Comparison of ENCODE assay signal across 8 cellular contexts in the genomic region with DNA sequence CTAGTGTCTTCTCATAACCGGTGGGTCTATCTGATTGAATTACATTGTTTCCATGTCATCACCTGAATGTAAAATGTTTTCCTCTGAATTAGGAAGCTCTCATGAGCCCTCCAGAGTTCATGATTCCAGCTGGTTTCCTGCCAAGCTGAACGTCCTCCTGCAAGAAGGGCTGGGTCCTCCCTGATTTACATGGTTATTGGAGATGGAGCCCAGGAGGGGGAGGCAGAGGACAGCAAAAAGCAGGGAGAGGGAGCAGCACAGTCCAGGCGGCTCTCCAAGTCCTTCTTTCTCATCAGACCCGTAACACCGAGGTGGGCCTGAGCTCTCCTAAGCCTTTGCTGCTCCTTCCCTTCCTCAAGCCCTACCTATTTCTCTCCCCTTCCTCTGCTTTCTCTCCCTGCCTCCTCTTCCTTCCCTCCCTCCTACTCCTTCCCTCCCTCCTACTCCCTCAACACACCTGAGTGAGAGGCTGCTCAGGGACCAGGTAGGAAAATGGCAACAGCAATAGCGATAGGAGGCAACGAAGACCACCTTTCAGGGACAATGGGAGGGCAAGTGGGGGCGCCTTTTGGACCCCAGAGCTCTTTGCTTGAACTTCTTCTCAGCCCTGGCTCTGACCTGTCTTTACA.
DNase-seq lines count a peak whose midpoint lies in the region; ATAC-seq and TF ChIP-seq lines count a peak whose summit lies in the region.

No MANE protein-coding gene starts in this region.

- peaks cover 2% of the 10 kb centered on the region; the same call in 1 of the 3 replicates for H3K9me3 Mint-ChIP-seq in GM23338

- no peaks in the 10 kb centered on the region for H3F3A ChIP-seq in GM23338 (replicated peaks; ENCODE audit: low read depth)

- TF ChIP-seq CTCF in GM23338 (conservative IDR thresholded peaks at IDR 0.05; ENCODE audit: low read depth in 2 of 2) = peak; percentile 74 to 95

- H4K20me1 ChIP-seq in GM23338 (replicated peaks; ENCODE audit: insufficient read depth) = no peaks in the 10 kb centered on the region; the same call in 1 of the 2 replicates

- peaks cover 12% of the 10 kb centered on the region for H3K27me3 Mint-ChIP-seq in GM23338 (ENCODE audit: insufficient read depth, low read depth, poor library complexity)

- intact Hi-C loops in aorta (cut with DNase I) = no loop called here

- H3K9me2 ChIP-seq in GM23338 (ENCODE audit: insufficient read depth) = no peaks in the 10 kb centered on the region

- no peak overlapping the region for H3K27ac ChIP-seq in GM23338 (ENCODE audit: low read depth)
- no peak overlapping the region for H3K27ac ChIP-seq in caudate nucleus (ENCODE audit: low read depth, low read length)
- no peak overlapping the region for H3K27ac ChIP-seq in aorta (ENCODE audit: low read depth in 1 of 2, low read length in 2 of 2)

- H3K36me3 Mint-ChIP-seq in GM23338 (ENCODE audit: low read depth) = no peaks in the 10 kb centered on the region

- ATAC-seq in GM23338 (peak; percentile 99), left lobe of liver (peak; percentile 54), aorta (ENCODE audit: low FRiP score) (peak; percentile 56)

- no peak overlapping the region for H3K27ac Mint-ChIP-seq in GM23338

- peak overlapping the region; percentile 93; the same call in 1 of the 2 replicates for H2AFZ ChIP-seq in GM23338

- H3K4me3 ChIP-seq in GM23338 (no peak overlapping the region), aorta (ENCODE audit: low read length in 2 of 2) (no peak overlapping the region)

- H3K79me2 ChIP-seq in GM23338 (replicated peaks; ENCODE audit: insufficient read depth) = no peaks in the 10 kb centered on the region

- H3K4me2 ChIP-seq in GM23338 = no peak overlapping the region

- H3K4me1 ChIP-seq in GM23338 (ENCODE audit: insufficient read depth) (no peaks in the 10 kb centered on the region), aorta (ENCODE audit: control insufficient read depth in 1 of 2, insufficient read depth in 2 of 2, low read length in 2 of 2) (no peaks in the 10 kb centered on the region)

- WGBS in aorta, 2 donors = 29 to 30% methylated on average over 8 of the region's 8 CpGs

- no peak overlapping the region for H3K4me3 Mint-ChIP-seq in GM23338

- H3K36me3 ChIP-seq in GM23338 (ENCODE audit: insufficient read depth) = 0 out of 2 replicates have a peak, but pooled peaks cover 4% of the 10 kb centered on the region
- H3K36me3 ChIP-seq in aorta (ENCODE audit: control insufficient read depth in 1 of 2, insufficient read depth in 2 of 2, low read length in 1 of 2) = no peaks in the 10 kb centered on the region

- no peaks in the 10 kb centered on the region for H3K4me1 Mint-ChIP-seq in GM23338

- peaks cover under 1% of the 10 kb centered on the region for H3K9me3 ChIP-seq in aorta (ENCODE audit: control insufficient read depth, low read length)

- DNase-seq in AG08395 (ENCODE audit: low spot score) = peak; percentile 82
- DNase-seq in GM23338 (ENCODE audit: low spot score) = peak; percentile 88
- peak; percentile 34 for DNase-seq in NCI-H460 (ENCODE audit: extremely low read depth, low read depth)
- DNase-seq in caudate nucleus (lab: John Stamatoyannopoulos, UW) = peak in 36 of 61 donors; percentile 1 to 71 (median 12)
- DNase-seq in left lobe of liver (ENCODE audit: low spot score) = no peak
- no peak for DNase-seq in aorta
- no peak for DNase-seq in cortex of kidney (lab: John Stamatoyannopoulos, UW)
- no peak for DNase-seq in activated CD4-positive, alpha-beta T cell treated with anti-CD3 and anti-CD28 coated beads for 1 hour

- H3K27me3 ChIP-seq in GM23338 (ENCODE audit: insufficient read depth) = no peaks in the 10 kb centered on the region
- no peaks in the 10 kb centered on the region for H3K27me3 ChIP-seq in aorta (ENCODE audit: control insufficient read depth in 1 of 2, insufficient read depth in 2 of 2, low read length in 1 of 2)

TF ChIP-seq in GM23338, 12 proteins besides CTCF, POLR2A, EP300 and RAD21 (continues in another document):
- TF ChIP-seq ZNF114 (CRISPR knock-in tag; IDR thresholded peaks at IDR 0.05) = no peak
- TF ChIP-seq CREB1 (CRISPR knock-in tag; IDR thresholded peaks at IDR 0.05; ENCODE audit: low read depth) = no peak
- TF ChIP-seq, protein P1, sequence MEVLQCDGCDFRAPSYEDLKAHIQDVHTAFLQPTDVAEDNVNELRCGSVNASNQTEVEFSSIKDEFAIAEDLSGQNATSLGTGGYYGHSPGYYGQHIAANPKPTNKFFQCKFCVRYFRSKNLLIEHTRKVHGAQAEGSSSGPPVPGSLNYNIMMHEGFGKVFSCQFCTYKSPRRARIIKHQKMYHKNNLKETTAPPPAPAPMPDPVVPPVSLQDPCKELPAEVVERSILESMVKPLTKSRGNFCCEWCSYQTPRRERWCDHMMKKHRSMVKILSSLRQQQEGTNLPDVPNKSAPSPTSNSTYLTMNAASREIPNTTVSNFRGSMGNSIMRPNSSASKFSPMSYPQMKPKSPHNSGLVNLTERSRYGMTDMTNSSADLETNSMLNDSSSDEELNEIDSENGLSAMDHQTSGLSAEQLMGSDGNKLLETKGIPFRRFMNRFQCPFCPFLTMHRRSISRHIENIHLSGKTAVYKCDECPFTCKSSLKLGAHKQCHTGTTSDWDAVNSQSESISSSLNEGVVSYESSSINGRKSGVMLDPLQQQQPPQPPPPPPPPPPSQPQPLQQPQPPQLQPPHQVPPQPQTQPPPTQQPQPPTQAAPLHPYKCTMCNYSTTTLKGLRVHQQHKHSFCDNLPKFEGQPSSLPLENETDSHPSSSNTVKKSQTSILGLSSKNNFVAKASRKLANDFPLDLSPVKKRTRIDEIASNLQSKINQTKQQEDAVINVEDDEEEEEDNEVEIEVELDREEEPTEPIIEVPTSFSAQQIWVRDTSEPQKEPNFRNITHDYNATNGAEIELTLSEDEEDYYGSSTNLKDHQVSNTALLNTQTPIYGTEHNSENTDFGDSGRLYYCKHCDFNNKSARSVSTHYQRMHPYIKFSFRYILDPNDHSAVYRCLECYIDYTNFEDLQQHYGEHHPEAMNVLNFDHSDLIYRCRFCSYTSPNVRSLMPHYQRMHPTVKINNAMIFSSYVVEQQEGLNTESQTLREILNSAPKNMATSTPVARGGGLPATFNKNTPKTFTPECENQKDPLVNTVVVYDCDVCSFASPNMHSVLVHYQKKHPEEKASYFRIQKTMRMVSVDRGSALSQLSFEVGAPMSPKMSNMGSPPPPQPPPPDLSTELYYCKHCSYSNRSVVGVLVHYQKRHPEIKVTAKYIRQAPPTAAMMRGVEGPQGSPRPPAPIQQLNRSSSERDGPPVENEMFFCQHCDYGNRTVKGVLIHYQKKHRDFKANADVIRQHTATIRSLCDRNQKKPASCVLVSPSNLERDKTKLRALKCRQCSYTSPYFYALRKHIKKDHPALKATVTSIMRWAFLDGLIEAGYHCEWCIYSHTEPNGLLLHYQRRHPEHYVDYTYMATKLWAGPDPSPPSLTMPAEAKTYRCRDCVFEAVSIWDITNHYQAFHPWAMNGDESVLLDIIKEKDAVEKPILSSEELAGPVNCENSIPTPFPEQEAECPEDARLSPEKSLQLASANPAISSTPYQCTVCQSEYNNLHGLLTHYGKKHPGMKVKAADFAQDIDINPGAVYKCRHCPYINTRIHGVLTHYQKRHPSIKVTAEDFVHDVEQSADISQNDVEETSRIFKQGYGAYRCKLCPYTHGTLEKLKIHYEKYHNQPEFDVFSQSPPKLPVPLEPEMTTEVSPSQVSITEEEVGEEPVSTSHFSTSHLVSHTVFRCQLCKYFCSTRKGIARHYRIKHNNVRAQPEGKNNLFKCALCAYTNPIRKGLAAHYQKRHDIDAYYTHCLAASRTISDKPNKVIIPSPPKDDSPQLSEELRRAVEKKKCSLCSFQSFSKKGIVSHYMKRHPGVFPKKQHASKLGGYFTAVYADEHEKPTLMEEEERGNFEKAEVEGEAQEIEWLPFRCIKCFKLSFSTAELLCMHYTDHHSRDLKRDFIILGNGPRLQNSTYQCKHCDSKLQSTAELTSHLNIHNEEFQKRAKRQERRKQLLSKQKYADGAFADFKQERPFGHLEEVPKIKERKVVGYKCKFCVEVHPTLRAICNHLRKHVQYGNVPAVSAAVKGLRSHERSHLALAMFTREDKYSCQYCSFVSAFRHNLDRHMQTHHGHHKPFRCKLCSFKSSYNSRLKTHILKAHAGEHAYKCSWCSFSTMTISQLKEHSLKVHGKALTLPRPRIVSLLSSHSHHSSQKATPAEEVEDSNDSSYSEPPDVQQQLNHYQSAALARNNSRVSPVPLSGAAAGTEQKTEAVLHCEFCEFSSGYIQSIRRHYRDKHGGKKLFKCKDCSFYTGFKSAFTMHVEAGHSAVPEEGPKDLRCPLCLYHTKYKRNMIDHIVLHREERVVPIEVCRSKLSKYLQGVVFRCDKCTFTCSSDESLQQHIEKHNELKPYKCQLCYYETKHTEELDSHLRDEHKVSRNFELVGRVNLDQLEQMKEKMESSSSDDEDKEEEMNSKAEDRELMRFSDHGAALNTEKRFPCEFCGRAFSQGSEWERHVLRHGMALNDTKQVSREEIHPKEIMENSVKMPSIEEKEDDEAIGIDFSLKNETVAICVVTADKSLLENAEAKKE (CRISPR knock-in tag; IDR thresholded peaks at IDR 0.05) = no peak
- TF ChIP-seq EZH2 (IDR thresholded peaks at IDR 0.05; ENCODE audit: low read depth, unreplicated experiment) = no peak
- no peak for TF ChIP-seq ZNF331 (CRISPR knock-in tag; IDR thresholded peaks at IDR 0.05; ENCODE audit: low read depth)
- TF ChIP-seq NANOG (IDR thresholded peaks at IDR 0.05; ENCODE audit: borderline replicate concordance) = no peak
- TF ChIP-seq, protein P2, sequence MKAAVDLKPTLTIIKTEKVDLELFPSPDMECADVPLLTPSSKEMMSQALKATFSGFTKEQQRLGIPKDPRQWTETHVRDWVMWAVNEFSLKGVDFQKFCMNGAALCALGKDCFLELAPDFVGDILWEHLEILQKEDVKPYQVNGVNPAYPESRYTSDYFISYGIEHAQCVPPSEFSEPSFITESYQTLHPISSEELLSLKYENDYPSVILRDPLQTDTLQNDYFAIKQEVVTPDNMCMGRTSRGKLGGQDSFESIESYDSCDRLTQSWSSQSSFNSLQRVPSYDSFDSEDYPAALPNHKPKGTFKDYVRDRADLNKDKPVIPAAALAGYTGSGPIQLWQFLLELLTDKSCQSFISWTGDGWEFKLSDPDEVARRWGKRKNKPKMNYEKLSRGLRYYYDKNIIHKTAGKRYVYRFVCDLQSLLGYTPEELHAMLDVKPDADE (IDR thresholded peaks at IDR 0.05) = no peak
- no peak for TF ChIP-seq JUNB (IDR thresholded peaks at IDR 0.05; ENCODE audit: unreplicated experiment)
- no peak for TF ChIP-seq POLR2AphosphoS5 (IDR thresholded peaks at IDR 0.05; ENCODE audit: low read depth)

Comparison
In these comparisons a context has a peak if more than half of its experiments do, and no peak if none do; other contexts are left out.
1. DNase-seq: peak in AG08395 (single experiment), GM23338 (single experiment), NCI-H460 (single experiment) and caudate nucleus (36 of 61); none in left lobe of liver (single experiment), aorta (0 of 2), cortex of kidney (single experiment) and activated CD4-positive, alpha-beta T cell treated with anti-CD3 and anti-CD28 coated beads for 1 hour (single experiment).
2. Peak in every context shown above with its lines, with median percentiles within 50 percentile points of each other: ATAC-seq.